In the genomic region with DNA sequence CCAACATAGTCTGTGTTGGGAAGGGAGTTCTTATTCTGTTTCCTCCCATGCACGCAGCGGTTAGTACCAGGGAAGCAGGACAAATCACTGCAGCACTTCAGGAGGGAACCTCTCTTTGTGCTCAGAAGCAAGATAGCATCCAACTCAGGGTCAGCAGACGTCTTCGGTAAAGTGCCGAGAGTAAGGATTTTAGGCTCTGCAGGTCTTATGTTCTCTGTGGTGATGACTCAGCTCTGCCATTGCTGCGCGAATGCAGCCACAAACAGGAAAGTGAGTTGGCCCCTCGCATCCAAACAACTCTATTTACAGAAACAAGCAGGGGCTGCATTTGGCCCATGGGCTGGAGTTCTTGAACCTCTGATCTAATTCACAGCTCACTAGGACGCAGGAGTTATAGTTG, we compare ENCODE assay signal across 9 cellular contexts.
DNase-seq lines count a peak whose midpoint lies in the region; ATAC-seq and TF ChIP-seq lines count a peak whose summit lies in the region.
"Had no signal": no experiment of that assay in that cellular context is flagged by ENCODE, and none has a peak within 500 bp of the region (broad histone marks: within the 10 kb centered on the region; RNA-seq: fewer than 3 reads in every experiment).

No MANE protein-coding gene starts in this region.

- ATAC-seq in HG03457 (IDR thresholded peaks at IDR 0.05; ENCODE audit: unreplicated experiment) (no peak), HG03565 (IDR thresholded peaks at IDR 0.05; ENCODE audit: unreplicated experiment) (no peak)
- ATAC-seq: T-helper 17 cell had no signal

- H3K27me3 ChIP-seq in HUES48 (ENCODE audit: control insufficient read depth, insufficient read depth, low read length) (peaks cover 43% of the 10 kb centered on the region), skeletal muscle satellite cell (ENCODE audit: control insufficient read depth, insufficient read depth, low read length) (peaks cover 11% of the 10 kb centered on the region)

- H3K4me2 ChIP-seq in skeletal muscle satellite cell (ENCODE audit: low read length), result peak overlapping the region; percentile 16

- TF ChIP-seq CTCF in VCaP (conservative IDR thresholded peaks at IDR 0.05), result no peak
- TF ChIP-seq CTCF in fibroblast of pulmonary artery (IDR thresholded peaks at IDR 0.05; ENCODE audit: low read length, missing control alignments), result no peak

- H3K36me3 ChIP-seq in HUES48 (ENCODE audit: control insufficient read depth, insufficient read depth, low read length) (no peaks in the 10 kb centered on the region), skeletal muscle satellite cell (ENCODE audit: insufficient read depth, low read length) (no peaks in the 10 kb centered on the region)

- H3K9me3 ChIP-seq in HUES48 (ENCODE audit: control insufficient read depth, insufficient read depth, low read length) (no peaks in the 10 kb centered on the region), skeletal muscle satellite cell (replicated peaks; ENCODE audit: low read length) (no peaks in the 10 kb centered on the region)

- H3K27ac ChIP-seq in HUES48 (ENCODE audit: low read depth, low read length) (peak overlapping the region; percentile 29), VCaP (peak overlapping the region; percentile 10; the same call in 1 of the 2 replicates)

- H3K4me3 ChIP-seq in HUES48 (ENCODE audit: low read depth, low read length) (no peak overlapping the region), fibroblast of pulmonary artery (replicated peaks; ENCODE audit: low read depth, low read length) (no peak overlapping the region), skeletal muscle satellite cell (ENCODE audit: low read length) (no peak overlapping the region)

- H3K9ac ChIP-seq in HUES48 (ENCODE audit: low read depth, low read length) (no peak overlapping the region), skeletal muscle satellite cell (ENCODE audit: low read depth, low read length) (no peak overlapping the region)

- DNase-seq in fibroblast of pulmonary artery (ENCODE audit: low read depth) (peak; percentile 57), DMS153 treated with DMSO at 0.1 percent for 48 hours (lab: John Stamatoyannopoulos, UW; ENCODE audit: unreplicated experiment) (no peak)
- DNase-seq in stimulated activated CD8-positive, alpha-beta memory T cell treated with anti-CD3 and anti-CD28 coated beads, Interleukin-4, amount 100 ng/mL, for 48 hours, result no peak
- DNase-seq: T-helper 17 cell had no signal

- H3K4me1 ChIP-seq in HUES48 (ENCODE audit: control insufficient read depth, insufficient read depth, low read length) (peaks cover 37% of the 10 kb centered on the region), skeletal muscle satellite cell (ENCODE audit: control insufficient read depth, insufficient read depth, low read length) (peaks cover 28% of the 10 kb centered on the region)
